Comparison of ENCODE assay signal across 14 cellular contexts in genomic region chr12:52214421-52214802, GRCh38. TPM values are rescaled to one million over a fixed set of nuclear protein-coding genes. Genes with fewer than 3 reads are reported as not detected.
DNase-seq lines count a peak whose midpoint lies in the region; ATAC-seq, FAIRE-seq and TF ChIP-seq lines count a peak whose summit lies in the region.
"Had no signal": no experiment of that assay in that cellular context is flagged by ENCODE, and none has a peak within 500 bp of the region (broad histone marks: within the 10 kb centered on the region; RNA-seq: fewer than 3 reads in every experiment).

No MANE protein-coding gene starts in this region.

- H3K27ac Mint-ChIP-seq in GM23338: no peak overlapping the region
- H3K27ac Mint-ChIP-seq: activated T-helper 17 cell treated with anti-CD3 and anti-CD28 coated beads, Interleukin-2, amount 50 U/mL, for 72 hours had no signal

- no peaks in the 10 kb centered on the region for H3K79me2 ChIP-seq in GM23338 (replicated peaks; ENCODE audit: insufficient read depth)

- peak; percentile 8 for DNase-seq in 8988T
- no peak for DNase-seq in GM23338 (ENCODE audit: low spot score)
- no peak for DNase-seq in astrocyte of the cerebellum (ENCODE audit: low read depth)
- peak; percentile 65 for DNase-seq in mesenteric fat pad (ENCODE audit: low spot score)
- DNase-seq in GM12891 (ENCODE audit: insufficient read length, low spot score): no peak
- no peak for DNase-seq in dedifferentiated amniotic fluid mesenchymal stem cell (ENCODE audit: extremely low spot score)
- DNase-seq in NCI-H1105 treated with DMSO at 0.1 percent for 48 hours (lab: John Stamatoyannopoulos, UW): no peak
- no peak for DNase-seq in anterior cingulate cortex (lab: John Stamatoyannopoulos, UW)
- DNase-seq: COR-L47, dermis blood vessel endothelial cell, NCI-H1694, NCI-H446, small intestine had no signal

- H3F3A ChIP-seq in GM23338 (replicated peaks; ENCODE audit: low read depth): no peaks in the 10 kb centered on the region

- peak; percentile 31 to 60 for TF ChIP-seq CTCF in GM23338 (conservative IDR thresholded peaks at IDR 0.05; ENCODE audit: low read depth in 2 of 2)
- peak; percentile 54 for TF ChIP-seq CTCF in astrocyte of the cerebellum (IDR thresholded peaks at IDR 0.05; ENCODE audit: low read depth, low read length, missing control alignments)

- peaks cover 11% of the 10 kb centered on the region for H3K27me3 Mint-ChIP-seq in GM23338 (ENCODE audit: insufficient read depth, low read depth, poor library complexity)

- in situ Hi-C loops in astrocyte of the cerebellum (cut with HindIII; ENCODE audit: low sequenced_read_pairs): loop anchor here (5.0 kb wide), 1 partner anchor 68 kb away; no protein-coding TSS in a partner anchor

- no peak for TF ChIP-seq POLR2A in GM12891 (IDR thresholded peaks at IDR 0.05; ENCODE audit: low read depth, low read length)

- H2AFZ ChIP-seq in GM23338: no peak overlapping the region

- H3K27me3 ChIP-seq in GM23338 (ENCODE audit: insufficient read depth): no peaks in the 10 kb centered on the region

- H3K27ac ChIP-seq in GM23338 (ENCODE audit: low read depth): no peak overlapping the region

- no peaks in the 10 kb centered on the region for H3K9me2 ChIP-seq in GM23338 (ENCODE audit: insufficient read depth)

- H3K36me3 ChIP-seq in GM23338 (ENCODE audit: insufficient read depth): no peaks in the 10 kb centered on the region

- H3K36me3 Mint-ChIP-seq in GM23338 (ENCODE audit: low read depth): no peaks in the 10 kb centered on the region

- ATAC-seq in GM23338: peak; percentile 58

- no peaks in the 10 kb centered on the region for H3K4me1 ChIP-seq in GM23338 (ENCODE audit: insufficient read depth)

- H3K4me3 Mint-ChIP-seq in GM23338: no peak overlapping the region
- H3K4me3 Mint-ChIP-seq: activated T-helper 17 cell treated with anti-CD3 and anti-CD28 coated beads, Interleukin-2, amount 50 U/mL, for 72 hours had no signal

- H3K4me2 ChIP-seq in GM23338: no peak overlapping the region

- no peak for FAIRE-seq in GM12891 (lab: Jason Lieb, UNC)
- FAIRE-seq: small intestine had no signal

- H3K4me3 ChIP-seq in GM23338 (no peak overlapping the region), astrocyte of the cerebellum (ENCODE audit: low read depth, low read length) (no peak overlapping the region)

- no peaks in the 10 kb centered on the region; the same call in 2 of the 3 replicates for H3K9me3 Mint-ChIP-seq in GM23338
- H3K9me3 Mint-ChIP-seq: activated T-helper 17 cell treated with anti-CD3 and anti-CD28 coated beads, Interleukin-2, amount 50 U/mL, for 72 hours had no signal

- H4K20me1 ChIP-seq in GM23338 (replicated peaks; ENCODE audit: insufficient read depth): no peaks in the 10 kb centered on the region

- H3K4me1 Mint-ChIP-seq in GM23338: peaks cover 9% of the 10 kb centered on the region; the same call in 2 of the 3 replicates
- H3K4me1 Mint-ChIP-seq: activated T-helper 17 cell treated with anti-CD3 and anti-CD28 coated beads, Interleukin-2, amount 50 U/mL, for 72 hours had no signal

TF ChIP-seq in GM23338, 12 proteins besides CTCF, POLR2A, EP300 and RAD21 (continues in another document):
- no peak for TF ChIP-seq ZNF114 (CRISPR knock-in tag; IDR thresholded peaks at IDR 0.05)

TF ChIP-seq in GM12891, 5 proteins besides CTCF, POLR2A, EP300 and RAD21:
- TF ChIP-seq PAX5 (IDR thresholded peaks at IDR 0.05; ENCODE audit: insufficient read depth, low read length, severe bottlenecking) (no peak), POU2F2 (IDR thresholded peaks at IDR 0.05; ENCODE audit: low read depth, low read length) (no peak), TAF1 (IDR thresholded peaks at IDR 0.05; ENCODE audit: low read depth, low read length) (no peak)

RNA-seq across cellular contexts. Expression of gene KRT7, which starts 18.6 kb away (rescaled TPM):
- total RNA-seq in GM23338 (2014; rRNA removed; shearing (Covaris generic)): 9.4 and 11.7 TPM in 2 replicates
- 6.5 and 16.4 TPM in 2 replicates for polyA plus RNA-seq in GM23338 (2016; fragmentation: Nextera tagmentation; extraction: Ambion mirVana)
- 11.7 TPM for total RNA-seq in mesenteric fat pad
- 20.2 TPM for polyA plus RNA-seq in GM12891 (2012; ENCODE audit: low read depth, missing spikeins)

RNA-seq across cellular contexts. Expression of gene KRT80, which starts 22.6 kb away (rescaled TPM):
- total RNA-seq in GM23338 (2014; rRNA removed; shearing (Covaris generic)): not detected in 2 replicates
- not detected in 2 replicates for polyA plus RNA-seq in GM23338 (2016; fragmentation: Nextera tagmentation; extraction: Ambion mirVana)
- not detected for total RNA-seq in mesenteric fat pad
- polyA plus RNA-seq in GM12891 (2012; ENCODE audit: low read depth, missing spikeins): not detected
- total RNA-seq: activated T-helper 17 cell treated with anti-CD3 and anti-CD28 coated beads, Interleukin-2, amount 50 U/mL, for 72 hours had no signal

Comparison
In these comparisons a context has a peak if more than half of its experiments do, and no peak if none do; other contexts are left out.
1. DNase-seq: peak in 8988T (single experiment) and mesenteric fat pad (single experiment); none in GM23338 (single experiment), astrocyte of the cerebellum (single experiment), GM12891 (single experiment), dedifferentiated amniotic fluid mesenchymal stem cell (single experiment), NCI-H1105 treated with DMSO at 0.1 percent for 48 hours (single experiment) and anterior cingulate cortex (0 of 58).